In the genomic region with DNA sequence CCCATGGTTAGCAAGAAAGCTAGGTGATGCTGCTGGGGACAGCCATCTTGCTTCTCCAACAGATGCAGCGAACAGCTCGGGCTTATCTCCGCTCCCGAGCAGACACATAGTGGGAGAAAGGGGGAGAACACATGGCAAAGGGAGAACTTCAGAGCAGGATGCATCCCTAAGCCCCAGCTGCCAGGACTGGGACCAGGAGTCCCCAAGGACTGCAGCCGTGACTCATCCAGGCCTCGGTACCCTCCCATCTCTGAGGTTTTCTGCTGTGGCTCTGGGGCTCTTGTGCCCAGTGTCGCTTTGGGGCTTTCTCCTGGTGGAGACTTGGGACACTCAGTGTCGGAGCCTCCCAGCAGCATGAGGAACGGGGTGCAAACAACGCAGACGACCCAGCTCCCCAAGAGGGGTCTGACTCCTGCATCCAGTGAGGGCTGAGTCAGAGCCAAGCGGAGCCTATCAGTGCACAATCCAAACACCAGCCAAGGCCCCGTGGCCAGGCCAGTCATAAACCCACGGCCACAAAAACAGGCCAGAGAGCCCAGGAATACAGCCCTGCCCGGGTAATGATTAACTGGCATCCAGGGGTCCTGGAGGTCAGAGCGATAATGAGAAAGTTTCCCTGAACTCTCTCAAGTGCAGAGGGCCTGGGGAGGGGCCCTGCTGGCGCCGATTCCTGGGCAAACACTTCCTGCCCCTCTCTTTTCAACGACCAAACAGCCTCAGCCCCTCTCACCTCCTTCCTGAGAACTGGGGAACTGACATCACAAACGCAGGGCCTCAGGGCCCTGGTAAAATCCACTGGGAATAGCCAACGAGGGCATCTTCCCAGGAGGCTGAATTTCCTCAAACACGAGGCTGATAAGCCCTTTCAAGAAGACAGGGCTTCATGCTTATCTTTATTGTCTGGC, we compare ENCODE assay signal across 10 cellular contexts.
DNase-seq lines count a peak whose midpoint lies in the region; ATAC-seq and TF ChIP-seq lines count a peak whose summit lies in the region.
"Had no signal": no experiment of that assay in that cellular context is flagged by ENCODE, and none has a peak within 500 bp of the region (broad histone marks: within the 10 kb centered on the region; RNA-seq: fewer than 3 reads in every experiment).

No MANE protein-coding gene starts in this region.

- H3K9me3 ChIP-seq in HUES48 (ENCODE audit: control insufficient read depth, insufficient read depth, low read length) (no peaks in the 10 kb centered on the region), mucosa of descending colon (no peaks in the 10 kb centered on the region)
- H3K9me3 ChIP-seq in effector memory CD4-positive, alpha-beta T cell (ENCODE audit: control insufficient read depth, low read length) = no peaks in the 10 kb centered on the region
- H3K9me3 ChIP-seq: gastrocnemius medialis had no signal

- intact Hi-C loops in mucosa of descending colon (cut with DNase I, micrococcal nuclease) = no loop called here

- H3K27me3 ChIP-seq in HUES48 (ENCODE audit: control insufficient read depth, insufficient read depth, low read length) = no peaks in the 10 kb centered on the region
- H3K27me3 ChIP-seq in effector memory CD4-positive, alpha-beta T cell (replicated peaks; ENCODE audit: control insufficient read depth, insufficient read depth, low read length, poor library complexity, severe bottlenecking) = no peaks in the 10 kb centered on the region

- H3K36me3 ChIP-seq in HUES48 (ENCODE audit: control insufficient read depth, insufficient read depth, low read length) (no peaks in the 10 kb centered on the region), mucosa of descending colon (ENCODE audit: low read depth) (no peaks in the 10 kb centered on the region)
- H3K36me3 ChIP-seq in effector memory CD4-positive, alpha-beta T cell (ENCODE audit: control insufficient read depth, insufficient read depth, low read length) = no peaks in the 10 kb centered on the region
- H3K36me3 ChIP-seq: gastrocnemius medialis had no signal

- in situ Hi-C loops in ACHN (cut with HindIII; ENCODE audit: low pct_ligation_motif_present, low pct_unique_long_range_greater_than_20kb, low sequenced_read_pairs) = no loop called here

- DNase-seq in ACHN (peak; percentile 52), amniotic epithelial cell (ENCODE audit: low read depth) (peak; percentile 54), mucosa of descending colon (peak; percentile 83 to 92 (median 87)), AG08396 (ENCODE audit: low spot score) (no peak), NCI-H2107 treated with DMSO at 0.1 percent for 48 hours (lab: John Stamatoyannopoulos, UW; ENCODE audit: unreplicated experiment) (no peak)
- DNase-seq in effector memory CD4-positive, alpha-beta T cell = no peak
- no peak for DNase-seq in stimulated activated CD8-positive, alpha-beta memory T cell treated with anti-CD3 and anti-CD28 coated beads, Interleukin-4, amount 100 ng/mL, for 48 hours
- DNase-seq: gastrocnemius medialis, NCI-H1436 treated with DMSO at 0.1 percent for 48 hours had no signal

- no peak for TF ChIP-seq CTCF in mucosa of descending colon (IDR thresholded peaks at IDR 0.05)

- H3K27ac ChIP-seq in HUES48 (ENCODE audit: low read depth, low read length) = peak overlapping the region; percentile 49
- H3K27ac ChIP-seq in effector memory CD4-positive, alpha-beta T cell (ENCODE audit: insufficient read depth, low read length, poor library complexity, severe bottlenecking) = no peak overlapping the region
- H3K27ac ChIP-seq: gastrocnemius medialis had no signal

- H3K4me1 ChIP-seq in HUES48 (ENCODE audit: control insufficient read depth, insufficient read depth, low read length) = peaks cover 9% of the 10 kb centered on the region
- peaks cover 44% of the 10 kb centered on the region for H3K4me1 ChIP-seq in mucosa of descending colon (ENCODE audit: low read depth)
- H3K4me1 ChIP-seq in effector memory CD4-positive, alpha-beta T cell (ENCODE audit: control insufficient read depth, insufficient read depth, low read length, poor library complexity, severe bottlenecking) = no peaks in the 10 kb centered on the region
- H3K4me1 ChIP-seq: gastrocnemius medialis had no signal

- no peak overlapping the region for H3K4me3 ChIP-seq in HUES48 (ENCODE audit: low read depth, low read length)
- H3K4me3 ChIP-seq in mucosa of descending colon = no peak overlapping the region
- no peak overlapping the region for H3K4me3 ChIP-seq in effector memory CD4-positive, alpha-beta T cell (ENCODE audit: insufficient read depth, low read depth, low read length, poor library complexity, severe bottlenecking)
- H3K4me3 ChIP-seq: gastrocnemius medialis had no signal

- H3K9ac ChIP-seq in HUES48 (ENCODE audit: low read depth, low read length) = no peak overlapping the region

- ATAC-seq in mucosa of descending colon = peak; percentile 71
- ATAC-seq: gastrocnemius medialis had no signal

Comparison
In these comparisons a context has a peak if more than half of its experiments do, and no peak if none do; other contexts are left out.
1. DNase-seq: peak in ACHN (single experiment), amniotic epithelial cell (single experiment) and mucosa of descending colon (3 of 3); none in AG08396 (single experiment), NCI-H2107 treated with DMSO at 0.1 percent for 48 hours (single experiment), effector memory CD4-positive, alpha-beta T cell (0 of 3) and stimulated activated CD8-positive, alpha-beta memory T cell treated with anti-CD3 and anti-CD28 coated beads, Interleukin-4, amount 100 ng/mL, for 48 hours (single experiment).